Comparison of ENCODE assay signal across 15 cellular contexts in genomic region chr11:103610435-103610834, GRCh38.
DNase-seq lines count a peak whose midpoint lies in the region; ATAC-seq and TF ChIP-seq lines count a peak whose summit lies in the region.
"Had no signal": no experiment of that assay in that cellular context is flagged by ENCODE, and none has a peak within 500 bp of the region (broad histone marks: within the 10 kb centered on the region; RNA-seq: fewer than 3 reads in every experiment).

No MANE protein-coding gene starts in this region.

- H3K56ac ChIP-seq in mesendoderm (ENCODE audit: low read length) = no peak overlapping the region

- no peak overlapping the region for H3K9ac ChIP-seq in HCT116 (ENCODE audit: low read length)
- H3K9ac ChIP-seq in mesendoderm (ENCODE audit: low read length) = no peak overlapping the region
- H3K9ac ChIP-seq: GM23248 had no signal

- no peaks in the 10 kb centered on the region for H3K36me3 ChIP-seq in HCT116 (ENCODE audit: control insufficient read depth in 1 of 2, insufficient read depth in 2 of 2, low read length in 2 of 2)
- no peaks in the 10 kb centered on the region for H3K36me3 ChIP-seq in mesendoderm (ENCODE audit: control insufficient read depth, insufficient read depth, low read length)
- H3K36me3 ChIP-seq in suprapubic skin = no peaks in the 10 kb centered on the region
- H3K36me3 ChIP-seq: HAP-1 had no signal

- H3K4me1 ChIP-seq in HCT116 (ENCODE audit: control insufficient read depth in 1 of 2, insufficient read depth in 2 of 2, low read length in 2 of 2) = peaks cover 3 to 17% of the 10 kb centered on the region in 2 experiments; a peak in 3 of 4 replicates
- H3K4me1 ChIP-seq in mesendoderm (ENCODE audit: control insufficient read depth, low read depth, low read length) = peaks cover 3% of the 10 kb centered on the region
- H3K4me1 ChIP-seq in suprapubic skin = no peaks in the 10 kb centered on the region
- H3K4me1 ChIP-seq: Caco-2, HAP-1 had no signal

- H3K9me3 ChIP-seq in HCT116 (ENCODE audit: control insufficient read depth in 1 of 2, insufficient read depth in 1 of 2, low read depth in 1 of 2, low read length in 2 of 2) (no peaks in the 10 kb centered on the region), suprapubic skin (no peaks in the 10 kb centered on the region)
- H3K9me3 ChIP-seq: HAP-1 had no signal

- no peak overlapping the region for H2AK5ac ChIP-seq in mesendoderm (ENCODE audit: low read length)

- no peaks in the 10 kb centered on the region for H3K27me3 Mint-ChIP-seq in activated T-helper 2 cell treated with anti-CD3 and anti-CD28 coated beads, Interferon-gamma antibody, Interleukin-2, Interleukin-4, amounts not matched to agents 10 μg/mL and 5 μg/mL and 100 μg/mL, durations not matched to agents 14 hours and 24 hours and 36 hours (ENCODE audit: low read depth)

- H3K18ac ChIP-seq in mesendoderm (ENCODE audit: low read length) = no peak overlapping the region

- H3K9me2 ChIP-seq in HCT116 (ENCODE audit: insufficient read depth) = no peaks in the 10 kb centered on the region

- H4K5ac ChIP-seq in mesendoderm (ENCODE audit: low read length) = no peak overlapping the region

- no peak overlapping the region for H4K8ac ChIP-seq in mesendoderm (ENCODE audit: low read depth, low read length)

- RAD21 ChIA-PET in HCT116 (lab: Charles Lee; ENCODE audit: low non-redundant PET in 1 of 2, low total read pairs in 2 of 2, uncharacterized antibody in 2 of 2, unreplicated experiment in 2 of 2) = no interaction called here

- H2BK5ac ChIP-seq in mesendoderm (ENCODE audit: low read length) = no peak overlapping the region

- TF ChIP-seq EP300 in suprapubic skin (IDR thresholded peaks at IDR 0.05) = no peak

- TF ChIP-seq POLR2A in HCT116 (IDR thresholded peaks at IDR 0.05; ENCODE audit: borderline replicate concordance, extremely low read depth, insufficient read depth, insufficient read length) (no peak), suprapubic skin (IDR thresholded peaks at IDR 0.05) (no peak)

- H4K20me1 ChIP-seq in HCT116 (ENCODE audit: insufficient read depth) = no peaks in the 10 kb centered on the region

- no peaks in the 10 kb centered on the region for H3K36me3 Mint-ChIP-seq in activated T-helper 2 cell treated with anti-CD3 and anti-CD28 coated beads, Interferon-gamma antibody, Interleukin-2, Interleukin-4, amounts not matched to agents 10 μg/mL and 5 μg/mL and 100 μg/mL, durations not matched to agents 14 hours and 24 hours and 36 hours (ENCODE audit: low read depth)

- H3K79me1 ChIP-seq in mesendoderm (ENCODE audit: low read length) = no peaks in the 10 kb centered on the region

- no peaks in the 10 kb centered on the region for H3K9me3 Mint-ChIP-seq in activated T-helper 2 cell treated with anti-CD3 and anti-CD28 coated beads, Interferon-gamma antibody, Interleukin-2, Interleukin-4, amounts not matched to agents 10 μg/mL and 5 μg/mL and 100 μg/mL, durations not matched to agents 14 hours and 24 hours and 36 hours
- H3K9me3 Mint-ChIP-seq: CD4-positive, alpha-beta T cell had no signal

- no peak overlapping the region for H3K4ac ChIP-seq in mesendoderm (ENCODE audit: low read depth, low read length)

- H2BK15ac ChIP-seq in mesendoderm (replicated peaks; ENCODE audit: low read depth) = peak overlapping the region; percentile 5

- no TSS peak for BruUV-seq in HCT116 (replicated peaks; lab: Mats Ljungman, UMichigan)

- POLR2A ChIA-PET in HCT116 (lab: Charles Lee) = no interaction called here

- intact Hi-C loops in HCT116 (cut with micrococcal nuclease) = no loop called here
- intact Hi-C loops in activated T-helper 2 cell treated with anti-CD3 and anti-CD28 coated beads, Interferon-gamma antibody, Interleukin-2, Interleukin-4, amounts not matched to agents 10 μg/mL and 5 μg/mL and 100 μg/mL, durations not matched to agents 14 hours and 24 hours and 36 hours (cut with micrococcal nuclease) = no loop called here
- intact Hi-C loops in Right ventricle myocardium inferior (cut with DNase I) = no loop called here

- TF ChIP-seq CTCF in HCT116 (IDR thresholded peaks at IDR 0.05 in 2 of 3, conservative IDR thresholded peaks at IDR 0.05 in 1 of 3; ENCODE audit: borderline replicate concordance in 1 of 3, insufficient read depth in 1 of 3, low read depth in 2 of 3, low read length in 2 of 3) = no peak
- no peak for TF ChIP-seq CTCF in fibroblast of mammary gland (conservative IDR thresholded peaks at IDR 0.05; ENCODE audit: control insufficient read depth, insufficient read depth, low read depth, low read length)
- TF ChIP-seq CTCF in suprapubic skin (IDR thresholded peaks at IDR 0.05) = no peak

- H3K4me3 ChIP-seq in HCT116 (replicated peaks in 1 of 2; ENCODE audit: low read depth in 1 of 2, low read length in 2 of 2) (no peak overlapping the region), fibroblast of mammary gland (ENCODE audit: control insufficient read depth, low read depth, low read length) (no peak overlapping the region), mesendoderm (ENCODE audit: low read length) (no peak overlapping the region), suprapubic skin (no peak overlapping the region)
- H3K4me3 ChIP-seq: GM23248, HAP-1 had no signal

- H3K27ac Mint-ChIP-seq in activated T-helper 2 cell treated with anti-CD3 and anti-CD28 coated beads, Interferon-gamma antibody, Interleukin-2, Interleukin-4, amounts not matched to agents 10 μg/mL and 5 μg/mL and 100 μg/mL, durations not matched to agents 14 hours and 24 hours and 36 hours = no peak overlapping the region
- H3K27ac Mint-ChIP-seq: CD4-positive, alpha-beta T cell had no signal

- CTCF ChIA-PET in HCT116 (lab: Charles Lee) = no interaction called here

- ATAC-seq in HCT116 = no peak
- no peak for ATAC-seq in HG02678 (IDR thresholded peaks at IDR 0.05; ENCODE audit: unreplicated experiment)
- ATAC-seq in Right ventricle myocardium inferior = no peak
- ATAC-seq: HepG2 had no signal

- no peak overlapping the region for H3K4me3 Mint-ChIP-seq in activated T-helper 2 cell treated with anti-CD3 and anti-CD28 coated beads, Interferon-gamma antibody, Interleukin-2, Interleukin-4, amounts not matched to agents 10 μg/mL and 5 μg/mL and 100 μg/mL, durations not matched to agents 14 hours and 24 hours and 36 hours (ENCODE audit: low read depth)
- H3K4me3 Mint-ChIP-seq: CD4-positive, alpha-beta T cell had no signal

- no peak for TF ChIP-seq RAD21 in HCT116 (IDR thresholded peaks at IDR 0.05; ENCODE audit: low read depth)

- no peaks in the 10 kb centered on the region for H3K4me1 Mint-ChIP-seq in activated T-helper 2 cell treated with anti-CD3 and anti-CD28 coated beads, Interferon-gamma antibody, Interleukin-2, Interleukin-4, amounts not matched to agents 10 μg/mL and 5 μg/mL and 100 μg/mL, durations not matched to agents 14 hours and 24 hours and 36 hours (ENCODE audit: low read depth)

- peak overlapping the region; percentile 87 for H2AFZ ChIP-seq in HCT116 (ENCODE audit: low read depth, low read length, poor library complexity, severe bottlenecking)

- no peaks in the 10 kb centered on the region for H3K79me2 ChIP-seq in HCT116 (ENCODE audit: insufficient read depth, low read length)
- H3K79me2 ChIP-seq in mesendoderm (ENCODE audit: control insufficient read depth, insufficient read depth, low read length) = no peaks in the 10 kb centered on the region

- H3K23ac ChIP-seq in mesendoderm (ENCODE audit: low read length) = no peak overlapping the region

- DNase-seq in HCT116 (ENCODE audit: low read depth, low spot score) = no peak
- peak; percentile 25 for DNase-seq in LHCN-M2 (ENCODE audit: low read depth)
- DNase-seq in fibroblast of mammary gland (ENCODE audit: low read depth) = peak; percentile 56
- DNase-seq in mesendoderm = no peak
- no peak for DNase-seq in suprapubic skin (ENCODE audit: low spot score in 2 of 2)
- no peak for DNase-seq in activated T-helper 2 cell treated with anti-CD3 and anti-CD28 coated beads, Interferon-gamma antibody, Interleukin-2, Interleukin-4, amounts not matched to agents 10 μg/mL and 5 μg/mL and 100 μg/mL, durations not matched to agents 14 hours and 24 hours and 36 hours (ENCODE audit: low spot score)
- no peak for DNase-seq in Right ventricle myocardium inferior (ENCODE audit: missing footprints)
- DNase-seq: AML-193; Caco-2; CD4-positive, alpha-beta T cell; GM23248 had no signal

- H3K27me3 ChIP-seq in HCT116 (ENCODE audit: insufficient read depth, low read length) = no peaks in the 10 kb centered on the region
- H3K27me3 ChIP-seq in mesendoderm (ENCODE audit: insufficient read depth, low read length, poor library complexity) = no peaks in the 10 kb centered on the region
- H3K27me3 ChIP-seq in suprapubic skin = no peaks in the 10 kb centered on the region

- H3K4me2 ChIP-seq in HCT116 (ENCODE audit: low read length) (no peak overlapping the region), mesendoderm (ENCODE audit: low read length) (no peak overlapping the region)

- no peak overlapping the region for H2BK120ac ChIP-seq in mesendoderm (ENCODE audit: low read depth, low read length)

- no peak overlapping the region for H3K27ac ChIP-seq in HCT116 (ENCODE audit: low read depth, low read length)
- no peak overlapping the region for H3K27ac ChIP-seq in mesendoderm (ENCODE audit: low read depth, low read length)
- H3K27ac ChIP-seq in suprapubic skin = no peak overlapping the region
- H3K27ac ChIP-seq: C4-2B, GM23248 had no signal

TF ChIP-seq in HCT116, 20 proteins besides CTCF, POLR2A, EP300 and RAD21:
- TF ChIP-seq SRF (IDR thresholded peaks at IDR 0.05; ENCODE audit: low read depth) = no peak
- no peak for TF ChIP-seq EGR1 (IDR thresholded peaks at IDR 0.05; ENCODE audit: low read depth)
- no peak for TF ChIP-seq CEBPB (IDR thresholded peaks at IDR 0.05; ENCODE audit: low read depth)
- no peak for TF ChIP-seq EZH2phosphoT487 (IDR thresholded peaks at IDR 0.05; ENCODE audit: borderline replicate concordance)
- no peak for TF ChIP-seq ZNF274 (IDR thresholded peaks at IDR 0.05; ENCODE audit: low read depth, low read length)
- TF ChIP-seq YY1 (IDR thresholded peaks at IDR 0.05; ENCODE audit: extremely low read depth, insufficient replicate concordance, low read depth, low read length) = no peak

Comparison
In these comparisons a context has a peak if more than half of its experiments do, and no peak if none do; other contexts are left out.
1. DNase-seq: peak in LHCN-M2 (single experiment) and fibroblast of mammary gland (single experiment); none in HCT116 (single experiment), mesendoderm (single experiment), suprapubic skin (0 of 2), activated T-helper 2 cell treated with anti-CD3 and anti-CD28 coated beads, Interferon-gamma antibody, Interleukin-2, Interleukin-4, amounts not matched to agents 10 μg/mL and 5 μg/mL and 100 μg/mL, durations not matched to agents 14 hours and 24 hours and 36 hours (single experiment) and Right ventricle myocardium inferior (single experiment).